1 cellular context compared by ENCODE assay signal in the genomic region with DNA sequence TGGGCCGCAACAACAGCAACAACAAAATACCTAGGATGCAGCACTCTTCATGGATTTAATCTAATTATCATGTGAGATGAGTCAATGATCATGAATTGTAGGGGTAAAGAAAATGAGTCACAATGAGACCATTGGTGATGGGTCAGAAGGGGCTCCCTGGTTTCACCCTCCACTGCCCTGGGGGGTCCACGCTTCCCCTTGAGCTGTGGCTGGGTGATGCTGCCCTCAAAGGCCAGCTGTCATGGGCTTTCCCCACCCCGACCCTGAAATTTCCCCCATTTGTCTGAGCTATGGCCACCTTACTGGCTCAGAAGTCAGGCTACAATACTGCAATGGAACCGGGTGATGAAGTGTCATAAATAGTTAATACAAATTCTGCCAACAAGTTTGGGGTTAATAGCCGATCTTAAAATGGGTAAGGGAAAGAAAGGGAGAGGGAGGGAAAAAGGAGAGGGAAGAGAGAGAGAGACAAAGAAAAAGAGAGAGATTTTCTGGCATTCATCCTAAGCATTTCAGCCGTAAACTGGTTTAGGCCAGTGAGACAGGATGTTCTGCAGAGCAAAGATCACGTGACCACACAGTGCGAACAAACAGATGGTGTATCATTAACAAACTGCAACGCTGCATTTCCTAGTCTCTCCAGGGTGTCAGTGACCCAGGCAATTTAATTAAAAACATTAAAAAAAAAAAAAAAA.
A peak's percentile ranks its signal among the peaks of the same experiment; 100 is the strongest.
TF ChIP-seq lines count a peak whose summit lies in the region.

No MANE protein-coding gene starts in this region.

TF ChIP-seq in HepG2, 621 proteins besides CTCF, POLR2A, EP300 and RAD21 (continued from another document and continues in another):
- TF ChIP-seq, protein P1, sequence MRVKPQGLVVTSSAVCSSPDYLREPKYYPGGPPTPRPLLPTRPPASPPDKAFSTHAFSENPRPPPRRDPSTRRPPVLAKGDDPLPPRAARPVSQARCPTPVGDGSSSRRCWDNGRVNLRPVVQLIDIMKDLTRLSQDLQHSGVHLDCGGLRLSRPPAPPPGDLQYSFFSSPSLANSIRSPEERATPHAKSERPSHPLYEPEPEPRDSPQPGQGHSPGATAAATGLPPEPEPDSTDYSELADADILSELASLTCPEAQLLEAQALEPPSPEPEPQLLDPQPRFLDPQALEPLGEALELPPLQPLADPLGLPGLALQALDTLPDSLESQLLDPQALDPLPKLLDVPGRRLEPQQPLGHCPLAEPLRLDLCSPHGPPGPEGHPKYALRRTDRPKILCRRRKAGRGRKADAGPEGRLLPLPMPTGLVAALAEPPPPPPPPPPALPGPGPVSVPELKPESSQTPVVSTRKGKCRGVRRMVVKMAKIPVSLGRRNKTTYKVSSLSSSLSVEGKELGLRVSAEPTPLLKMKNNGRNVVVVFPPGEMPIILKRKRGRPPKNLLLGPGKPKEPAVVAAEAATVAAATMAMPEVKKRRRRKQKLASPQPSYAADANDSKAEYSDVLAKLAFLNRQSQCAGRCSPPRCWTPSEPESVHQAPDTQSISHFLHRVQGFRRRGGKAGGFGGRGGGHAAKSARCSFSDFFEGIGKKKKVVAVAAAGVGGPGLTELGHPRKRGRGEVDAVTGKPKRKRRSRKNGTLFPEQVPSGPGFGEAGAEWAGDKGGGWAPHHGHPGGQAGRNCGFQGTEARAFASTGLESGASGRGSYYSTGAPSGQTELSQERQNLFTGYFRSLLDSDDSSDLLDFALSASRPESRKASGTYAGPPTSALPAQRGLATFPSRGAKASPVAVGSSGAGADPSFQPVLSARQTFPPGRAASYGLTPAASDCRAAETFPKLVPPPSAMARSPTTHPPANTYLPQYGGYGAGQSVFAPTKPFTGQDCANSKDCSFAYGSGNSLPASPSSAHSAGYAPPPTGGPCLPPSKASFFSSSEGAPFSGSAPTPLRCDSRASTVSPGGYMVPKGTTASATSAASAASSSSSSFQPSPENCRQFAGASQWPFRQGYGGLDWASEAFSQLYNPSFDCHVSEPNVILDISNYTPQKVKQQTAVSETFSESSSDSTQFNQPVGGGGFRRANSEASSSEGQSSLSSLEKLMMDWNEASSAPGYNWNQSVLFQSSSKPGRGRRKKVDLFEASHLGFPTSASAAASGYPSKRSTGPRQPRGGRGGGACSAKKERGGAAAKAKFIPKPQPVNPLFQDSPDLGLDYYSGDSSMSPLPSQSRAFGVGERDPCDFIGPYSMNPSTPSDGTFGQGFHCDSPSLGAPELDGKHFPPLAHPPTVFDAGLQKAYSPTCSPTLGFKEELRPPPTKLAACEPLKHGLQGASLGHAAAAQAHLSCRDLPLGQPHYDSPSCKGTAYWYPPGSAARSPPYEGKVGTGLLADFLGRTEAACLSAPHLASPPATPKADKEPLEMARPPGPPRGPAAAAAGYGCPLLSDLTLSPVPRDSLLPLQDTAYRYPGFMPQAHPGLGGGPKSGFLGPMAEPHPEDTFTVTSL (CRISPR knock-in tag; IDR thresholded peaks at IDR 0.05; ENCODE audit: borderline replicate concordance) = peak; percentile 55; the same call in 1 of the 2 replicates
- TF ChIP-seq, protein P2, sequence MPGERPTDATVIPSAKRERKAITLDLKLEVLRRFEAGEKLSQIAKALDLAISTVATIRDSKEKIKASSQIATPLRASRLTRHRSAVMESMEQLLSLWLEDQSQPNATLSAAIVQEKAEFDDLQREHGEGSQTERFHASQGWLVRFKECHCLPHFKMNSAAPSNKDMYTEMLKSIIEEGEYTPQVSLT (CRISPR knock-in tag; IDR thresholded peaks at IDR 0.05; ENCODE audit: borderline replicate concordance, low read depth) = no peak
- TF ChIP-seq ZNF264 (CRISPR knock-in tag; IDR thresholded peaks at IDR 0.05) (no peak), TEAD2 (CRISPR knock-in tag; IDR thresholded peaks at IDR 0.05) (no peak), DMAP1 (CRISPR knock-in tag; IDR thresholded peaks at IDR 0.05) (no peak), DNMT3B (CRISPR knock-in tag; conservative IDR thresholded peaks at IDR 0.05) (no peak), TOE1 (CRISPR knock-in tag; IDR thresholded peaks at IDR 0.05) (no peak), HDAC6 (IDR thresholded peaks at IDR 0.05; ENCODE audit: low read depth, low read length) (no peak), MLLT10 (CRISPR knock-in tag; IDR thresholded peaks at IDR 0.05) (no peak), MAZ (IDR thresholded peaks at IDR 0.05; ENCODE audit: borderline replicate concordance, low read depth, low read length) (no peak), MAZ (CRISPR knock-in tag; IDR thresholded peaks at IDR 0.05; ENCODE audit: low read depth) (no peak), HMGA1 (CRISPR knock-in tag; conservative IDR thresholded peaks at IDR 0.05) (no peak), PHF5A (CRISPR knock-in tag; IDR thresholded peaks at IDR 0.05; ENCODE audit: low read depth, unreplicated experiment) (peak; percentile 40), MEF2D (CRISPR knock-in tag; IDR thresholded peaks at IDR 0.05) (no peak), ZNF564 (CRISPR knock-in tag; IDR thresholded peaks at IDR 0.05) (0 out of 2 replicates have a peak, but pooled peaks have one; percentile 42), ZNF12 (CRISPR knock-in tag; IDR thresholded peaks at IDR 0.05) (no peak), HOXA3 (CRISPR knock-in tag; IDR thresholded peaks at IDR 0.05) (no peak), CBX1 (IDR thresholded peaks at IDR 0.05; ENCODE audit: low read depth) (no peak), ELF3 (CRISPR knock-in tag; IDR thresholded peaks at IDR 0.05) (no peak; the same call in 1 of the 2 replicates), ZKSCAN1 (IDR thresholded peaks at IDR 0.05; ENCODE audit: low read length) (no peak), ARHGAP35 (CRISPR knock-in tag; IDR thresholded peaks at IDR 0.05; ENCODE audit: borderline replicate concordance) (no peak), SIX1 (CRISPR knock-in tag; IDR thresholded peaks at IDR 0.05; ENCODE audit: borderline replicate concordance) (peak; percentile 38; the same call in 1 of the 2 replicates), ZNF446 (CRISPR knock-in tag; IDR thresholded peaks at IDR 0.05) (no peak), DR1 (CRISPR knock-in tag; IDR thresholded peaks at IDR 0.05) (no peak), ZNF549 (CRISPR knock-in tag; IDR thresholded peaks at IDR 0.05) (no peak), GTF2F1 (IDR thresholded peaks at IDR 0.05; ENCODE audit: low read length) (peak; percentile 91; the same call in 1 of the 2 replicates), NCOA5 (CRISPR knock-in tag; IDR thresholded peaks at IDR 0.05) (no peak)
- TF ChIP-seq, protein P3, sequence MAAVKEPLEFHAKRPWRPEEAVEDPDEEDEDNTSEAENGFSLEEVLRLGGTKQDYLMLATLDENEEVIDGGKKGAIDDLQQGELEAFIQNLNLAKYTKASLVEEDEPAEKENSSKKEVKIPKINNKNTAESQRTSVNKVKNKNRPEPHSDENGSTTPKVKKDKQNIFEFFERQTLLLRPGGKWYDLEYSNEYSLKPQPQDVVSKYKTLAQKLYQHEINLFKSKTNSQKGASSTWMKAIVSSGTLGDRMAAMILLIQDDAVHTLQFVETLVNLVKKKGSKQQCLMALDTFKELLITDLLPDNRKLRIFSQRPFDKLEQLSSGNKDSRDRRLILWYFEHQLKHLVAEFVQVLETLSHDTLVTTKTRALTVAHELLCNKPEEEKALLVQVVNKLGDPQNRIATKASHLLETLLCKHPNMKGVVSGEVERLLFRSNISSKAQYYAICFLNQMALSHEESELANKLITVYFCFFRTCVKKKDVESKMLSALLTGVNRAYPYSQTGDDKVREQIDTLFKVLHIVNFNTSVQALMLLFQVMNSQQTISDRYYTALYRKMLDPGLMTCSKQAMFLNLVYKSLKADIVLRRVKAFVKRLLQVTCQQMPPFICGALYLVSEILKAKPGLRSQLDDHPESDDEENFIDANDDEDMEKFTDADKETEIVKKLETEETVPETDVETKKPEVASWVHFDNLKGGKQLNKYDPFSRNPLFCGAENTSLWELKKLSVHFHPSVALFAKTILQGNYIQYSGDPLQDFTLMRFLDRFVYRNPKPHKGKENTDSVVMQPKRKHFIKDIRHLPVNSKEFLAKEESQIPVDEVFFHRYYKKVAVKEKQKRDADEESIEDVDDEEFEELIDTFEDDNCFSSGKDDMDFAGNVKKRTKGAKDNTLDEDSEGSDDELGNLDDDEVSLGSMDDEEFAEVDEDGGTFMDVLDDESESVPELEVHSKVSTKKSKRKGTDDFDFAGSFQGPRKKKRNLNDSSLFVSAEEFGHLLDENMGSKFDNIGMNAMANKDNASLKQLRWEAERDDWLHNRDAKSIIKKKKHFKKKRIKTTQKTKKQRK (IDR thresholded peaks at IDR 0.05; ENCODE audit: low read length) = no peak
- TF ChIP-seq, protein P4, sequence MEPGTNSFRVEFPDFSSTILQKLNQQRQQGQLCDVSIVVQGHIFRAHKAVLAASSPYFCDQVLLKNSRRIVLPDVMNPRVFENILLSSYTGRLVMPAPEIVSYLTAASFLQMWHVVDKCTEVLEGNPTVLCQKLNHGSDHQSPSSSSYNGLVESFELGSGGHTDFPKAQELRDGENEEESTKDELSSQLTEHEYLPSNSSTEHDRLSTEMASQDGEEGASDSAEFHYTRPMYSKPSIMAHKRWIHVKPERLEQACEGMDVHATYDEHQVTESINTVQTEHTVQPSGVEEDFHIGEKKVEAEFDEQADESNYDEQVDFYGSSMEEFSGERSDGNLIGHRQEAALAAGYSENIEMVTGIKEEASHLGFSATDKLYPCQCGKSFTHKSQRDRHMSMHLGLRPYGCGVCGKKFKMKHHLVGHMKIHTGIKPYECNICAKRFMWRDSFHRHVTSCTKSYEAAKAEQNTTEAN (CRISPR knock-in tag; conservative IDR thresholded peaks at IDR 0.05) = no peak
- TF ChIP-seq, protein P5, sequence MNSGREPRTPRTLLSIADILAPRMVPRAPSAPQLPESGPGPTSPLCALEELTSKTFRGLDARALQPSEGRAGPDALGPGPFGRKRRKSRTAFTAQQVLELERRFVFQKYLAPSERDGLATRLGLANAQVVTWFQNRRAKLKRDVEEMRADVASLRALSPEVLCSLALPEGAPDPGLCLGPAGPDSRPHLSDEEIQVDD (CRISPR knock-in tag; IDR thresholded peaks at IDR 0.05; ENCODE audit: borderline replicate concordance) = no peak
- TF ChIP-seq, protein P6, sequence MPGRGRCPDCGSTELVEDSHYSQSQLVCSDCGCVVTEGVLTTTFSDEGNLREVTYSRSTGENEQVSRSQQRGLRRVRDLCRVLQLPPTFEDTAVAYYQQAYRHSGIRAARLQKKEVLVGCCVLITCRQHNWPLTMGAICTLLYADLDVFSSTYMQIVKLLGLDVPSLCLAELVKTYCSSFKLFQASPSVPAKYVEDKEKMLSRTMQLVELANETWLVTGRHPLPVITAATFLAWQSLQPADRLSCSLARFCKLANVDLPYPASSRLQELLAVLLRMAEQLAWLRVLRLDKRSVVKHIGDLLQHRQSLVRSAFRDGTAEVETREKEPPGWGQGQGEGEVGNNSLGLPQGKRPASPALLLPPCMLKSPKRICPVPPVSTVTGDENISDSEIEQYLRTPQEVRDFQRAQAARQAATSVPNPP (CRISPR knock-in tag; IDR thresholded peaks at IDR 0.05) = no peak
- TF ChIP-seq, protein P7, sequence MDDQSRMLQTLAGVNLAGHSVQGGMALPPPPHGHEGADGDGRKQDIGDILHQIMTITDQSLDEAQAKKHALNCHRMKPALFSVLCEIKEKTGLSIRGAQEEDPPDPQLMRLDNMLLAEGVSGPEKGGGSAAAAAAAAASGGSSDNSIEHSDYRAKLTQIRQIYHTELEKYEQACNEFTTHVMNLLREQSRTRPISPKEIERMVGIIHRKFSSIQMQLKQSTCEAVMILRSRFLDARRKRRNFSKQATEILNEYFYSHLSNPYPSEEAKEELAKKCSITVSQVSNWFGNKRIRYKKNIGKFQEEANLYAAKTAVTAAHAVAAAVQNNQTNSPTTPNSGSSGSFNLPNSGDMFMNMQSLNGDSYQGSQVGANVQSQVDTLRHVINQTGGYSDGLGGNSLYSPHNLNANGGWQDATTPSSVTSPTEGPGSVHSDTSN (CRISPR knock-in tag; IDR thresholded peaks at IDR 0.05; ENCODE audit: borderline replicate concordance) = no peak
- TF ChIP-seq, protein P8, sequence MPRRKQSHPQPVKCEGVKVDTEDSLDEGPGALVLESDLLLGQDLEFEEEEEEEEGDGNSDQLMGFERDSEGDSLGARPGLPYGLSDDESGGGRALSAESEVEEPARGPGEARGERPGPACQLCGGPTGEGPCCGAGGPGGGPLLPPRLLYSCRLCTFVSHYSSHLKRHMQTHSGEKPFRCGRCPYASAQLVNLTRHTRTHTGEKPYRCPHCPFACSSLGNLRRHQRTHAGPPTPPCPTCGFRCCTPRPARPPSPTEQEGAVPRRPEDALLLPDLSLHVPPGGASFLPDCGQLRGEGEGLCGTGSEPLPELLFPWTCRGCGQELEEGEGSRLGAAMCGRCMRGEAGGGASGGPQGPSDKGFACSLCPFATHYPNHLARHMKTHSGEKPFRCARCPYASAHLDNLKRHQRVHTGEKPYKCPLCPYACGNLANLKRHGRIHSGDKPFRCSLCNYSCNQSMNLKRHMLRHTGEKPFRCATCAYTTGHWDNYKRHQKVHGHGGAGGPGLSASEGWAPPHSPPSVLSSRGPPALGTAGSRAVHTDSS (CRISPR knock-in tag; conservative IDR thresholded peaks at IDR 0.05) = no peak
- TF ChIP-seq, protein P9, sequence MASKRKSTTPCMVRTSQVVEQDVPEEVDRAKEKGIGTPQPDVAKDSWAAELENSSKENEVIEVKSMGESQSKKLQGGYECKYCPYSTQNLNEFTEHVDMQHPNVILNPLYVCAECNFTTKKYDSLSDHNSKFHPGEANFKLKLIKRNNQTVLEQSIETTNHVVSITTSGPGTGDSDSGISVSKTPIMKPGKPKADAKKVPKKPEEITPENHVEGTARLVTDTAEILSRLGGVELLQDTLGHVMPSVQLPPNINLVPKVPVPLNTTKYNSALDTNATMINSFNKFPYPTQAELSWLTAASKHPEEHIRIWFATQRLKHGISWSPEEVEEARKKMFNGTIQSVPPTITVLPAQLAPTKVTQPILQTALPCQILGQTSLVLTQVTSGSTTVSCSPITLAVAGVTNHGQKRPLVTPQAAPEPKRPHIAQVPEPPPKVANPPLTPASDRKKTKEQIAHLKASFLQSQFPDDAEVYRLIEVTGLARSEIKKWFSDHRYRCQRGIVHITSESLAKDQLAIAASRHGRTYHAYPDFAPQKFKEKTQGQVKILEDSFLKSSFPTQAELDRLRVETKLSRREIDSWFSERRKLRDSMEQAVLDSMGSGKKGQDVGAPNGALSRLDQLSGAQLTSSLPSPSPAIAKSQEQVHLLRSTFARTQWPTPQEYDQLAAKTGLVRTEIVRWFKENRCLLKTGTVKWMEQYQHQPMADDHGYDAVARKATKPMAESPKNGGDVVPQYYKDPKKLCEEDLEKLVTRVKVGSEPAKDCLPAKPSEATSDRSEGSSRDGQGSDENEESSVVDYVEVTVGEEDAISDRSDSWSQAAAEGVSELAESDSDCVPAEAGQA (IDR thresholded peaks at IDR 0.05; ENCODE audit: low read depth) = no peak
- TF ChIP-seq, protein P9 (CRISPR knock-in tag; IDR thresholded peaks at IDR 0.05; ENCODE audit: borderline replicate concordance) = no peak
